27 cellular contexts compared by ENCODE assay signal in genomic region chrX:77118686-77119085, GRCh38.
DNase-seq lines count a peak whose midpoint lies in the region; ATAC-seq and TF ChIP-seq lines count a peak whose summit lies in the region.
"Had no signal": no experiment of that assay in that cellular context is flagged by ENCODE, and none has a peak within 500 bp of the region (broad histone marks: within the 10 kb centered on the region; RNA-seq: fewer than 3 reads in every experiment).

No MANE protein-coding gene starts in this region.

- peaks cover 6% of the 10 kb centered on the region for H3K9me3 Mint-ChIP-seq in activated T-helper 1 cell treated with anti-CD3 and anti-CD28 coated beads, Interleukin-12 subunit alpha, Interleukin-12 subunit beta, Interleukin-2, Interleukin-4 antibody, amounts not matched to agents 30 ng/mL and 10 ng/mL and 1 ng/mL, durations not matched to agents 14 hours and 24 hours and 36 hours
- no peaks in the 10 kb centered on the region for H3K9me3 Mint-ChIP-seq in CD4-positive, alpha-beta T cell

- H3K27ac ChIP-seq in MM.1S (ENCODE audit: low read length) (peak overlapping the region; percentile 48; the same call in 1 of the 2 replicates), coronary artery (no peak overlapping the region)
- H3K27ac ChIP-seq in CD4-positive, alpha-beta T cell (ENCODE audit: low read depth, low read length), result no peak overlapping the region
- H3K27ac ChIP-seq: BLaER1 treated with 17β-estradiol and CSF1 and Interleukin-3, amounts not matched to agents 10 nM and 100 nM; RWPE1 had no signal

- no peaks in the 10 kb centered on the region for H3K27me3 ChIP-seq in MM.1S (replicated peaks; ENCODE audit: insufficient read depth, low read length)
- H3K27me3 ChIP-seq in CD4-positive, alpha-beta T cell (ENCODE audit: control insufficient read depth, insufficient read depth, low read length), result no peaks in the 10 kb centered on the region

- peaks cover 7% of the 10 kb centered on the region; the same call in 1 of the 2 replicates for H3K4me1 ChIP-seq in MM.1S (ENCODE audit: low read length)
- H3K4me1 ChIP-seq: BLaER1 treated with 17β-estradiol and CSF1 and Interleukin-3, amounts not matched to agents 10 nM and 100 nM had no signal

- no peaks in the 10 kb centered on the region for H3K4me1 Mint-ChIP-seq in activated T-helper 1 cell treated with anti-CD3 and anti-CD28 coated beads, Interleukin-12 subunit alpha, Interleukin-12 subunit beta, Interleukin-2, Interleukin-4 antibody, amounts not matched to agents 30 ng/mL and 10 ng/mL and 1 ng/mL, durations not matched to agents 14 hours and 24 hours and 36 hours (ENCODE audit: low read depth)
- H3K4me1 Mint-ChIP-seq in CD4-positive, alpha-beta T cell (ENCODE audit: low read depth), result no peaks in the 10 kb centered on the region
- H3K4me1 Mint-ChIP-seq: CD4-positive, alpha-beta memory T cell had no signal

- H3K36me3 Mint-ChIP-seq in activated T-helper 1 cell treated with anti-CD3 and anti-CD28 coated beads, Interleukin-12 subunit alpha, Interleukin-12 subunit beta, Interleukin-2, Interleukin-4 antibody, amounts not matched to agents 30 ng/mL and 10 ng/mL and 1 ng/mL, durations not matched to agents 14 hours and 24 hours and 36 hours (ENCODE audit: low read depth), result no peaks in the 10 kb centered on the region
- no peaks in the 10 kb centered on the region for H3K36me3 Mint-ChIP-seq in CD4-positive, alpha-beta T cell (ENCODE audit: low read depth)
- H3K36me3 Mint-ChIP-seq: CD4-positive, alpha-beta memory T cell had no signal

- no peaks in the 10 kb centered on the region for H3K27me3 Mint-ChIP-seq in activated T-helper 1 cell treated with anti-CD3 and anti-CD28 coated beads, Interleukin-12 subunit alpha, Interleukin-12 subunit beta, Interleukin-2, Interleukin-4 antibody, amounts not matched to agents 30 ng/mL and 10 ng/mL and 1 ng/mL, durations not matched to agents 14 hours and 24 hours and 36 hours (ENCODE audit: insufficient read depth)
- no peaks in the 10 kb centered on the region for H3K27me3 Mint-ChIP-seq in CD4-positive, alpha-beta T cell
- H3K27me3 Mint-ChIP-seq: CD4-positive, alpha-beta memory T cell had no signal

- H3K4me2 ChIP-seq in MM.1S (ENCODE audit: low read depth, low read length), result no peak overlapping the region
- H3K4me2 ChIP-seq: BLaER1 treated with 17β-estradiol and CSF1 and Interleukin-3, amounts not matched to agents 10 nM and 100 nM had no signal

- no peak overlapping the region for H3K27ac Mint-ChIP-seq in activated T-helper 1 cell treated with anti-CD3 and anti-CD28 coated beads, Interleukin-12 subunit alpha, Interleukin-12 subunit beta, Interleukin-2, Interleukin-4 antibody, amounts not matched to agents 30 ng/mL and 10 ng/mL and 1 ng/mL, durations not matched to agents 14 hours and 24 hours and 36 hours
- no peak overlapping the region for H3K27ac Mint-ChIP-seq in CD4-positive, alpha-beta T cell
- H3K27ac Mint-ChIP-seq: CD4-positive, alpha-beta memory T cell had no signal

- H3K9ac ChIP-seq in MM.1S (ENCODE audit: low read length), result no peak overlapping the region
- H3K9ac ChIP-seq: BLaER1 treated with 17β-estradiol and CSF1 and Interleukin-3, amounts not matched to agents 10 nM and 100 nM had no signal

- in situ Hi-C loops in GM13977 (cut with MboI; ENCODE audit: low pct_unique_long_range_greater_than_20kb, low sequenced_read_pairs, unreplicated experiment), result no loop called here

- TF ChIP-seq CTCF in GM13977 (IDR thresholded peaks at IDR 0.05; ENCODE audit: extremely low read depth, insufficient read depth, missing control alignments) (no peak), MM.1S (IDR thresholded peaks at IDR 0.05; ENCODE audit: low read length) (no peak), coronary artery (IDR thresholded peaks at IDR 0.05) (no peak)
- TF ChIP-seq CTCF in CD4-positive, alpha-beta T cell (IDR thresholded peaks at IDR 0.05), result no peak

- H2AFZ ChIP-seq in MM.1S (ENCODE audit: low read length), result peak overlapping the region; percentile 51

- no peaks in the 10 kb centered on the region for H3K9me3 ChIP-seq in MM.1S (replicated peaks; ENCODE audit: insufficient read depth, low read length)
- no peaks in the 10 kb centered on the region for H3K9me3 ChIP-seq in CD4-positive, alpha-beta T cell (ENCODE audit: control insufficient read depth, low read length)
- H3K9me3 ChIP-seq: Caco-2 had no signal

- DNase-seq in GM13977 (ENCODE audit: low spot score) (peak; percentile 6), MM.1S (peak; percentile 63), HPDE6-E6E7 (ENCODE audit: extremely low spot score) (no peak), coronary artery (ENCODE audit: low spot score) (no peak)
- DNase-seq in activated T-helper 1 cell treated with anti-CD3 and anti-CD28 coated beads, Interleukin-12 subunit alpha, Interleukin-12 subunit beta, Interleukin-2, Interleukin-4 antibody, amounts not matched to agents 30 ng/mL and 10 ng/mL and 1 ng/mL, durations not matched to agents 14 hours and 24 hours and 36 hours (ENCODE audit: low spot score), result no peak
- no peak for DNase-seq in CD4-positive, alpha-beta T cell
- DNase-seq: Caco-2; CD4-positive, alpha-beta memory T cell; DMS79; EL; GDM1; IMR-90; KG1; NCI-H1048; NCI-H1417; NCI-H1694; NCI-H2029 treated with DMSO at 0.1 percent for 48 hours; NCI-H446 treated with DMSO at 0.1 percent for 48 hours; NCI-H526; NCI-H82; NK-92 treated with Interleukin-12 subunit alpha and Interleukin-12 subunit beta, amount 100 ng/mL, for 24 hours; SHP77 treated with DMSO at 0.1 percent for 48 hours had no signal

- H3K9me2 ChIP-seq in MM.1S (replicated peaks; ENCODE audit: insufficient read depth, low read length), result no peaks in the 10 kb centered on the region

- H3K4me3 Mint-ChIP-seq in activated T-helper 1 cell treated with anti-CD3 and anti-CD28 coated beads, Interleukin-12 subunit alpha, Interleukin-12 subunit beta, Interleukin-2, Interleukin-4 antibody, amounts not matched to agents 30 ng/mL and 10 ng/mL and 1 ng/mL, durations not matched to agents 14 hours and 24 hours and 36 hours, result no peak overlapping the region
- no peak overlapping the region for H3K4me3 Mint-ChIP-seq in CD4-positive, alpha-beta T cell
- H3K4me3 Mint-ChIP-seq: CD4-positive, alpha-beta memory T cell had no signal

- intact Hi-C loops in activated T-helper 1 cell treated with anti-CD3 and anti-CD28 coated beads, Interleukin-12 subunit alpha, Interleukin-12 subunit beta, Interleukin-2, Interleukin-4 antibody, amounts not matched to agents 30 ng/mL and 10 ng/mL and 1 ng/mL, durations not matched to agents 14 hours and 24 hours and 36 hours (cut with micrococcal nuclease), result no loop called here
- intact Hi-C loops in CD4-positive, alpha-beta T cell (cut with DNase I, micrococcal nuclease), result no loop called here

- peak; percentile 94 for ATAC-seq in GM18870 (IDR thresholded peaks at IDR 0.05; ENCODE audit: unreplicated experiment)
- peak; percentile 50 for ATAC-seq in HG02870 (IDR thresholded peaks at IDR 0.05; ENCODE audit: unreplicated experiment)
- ATAC-seq in CD4-positive, alpha-beta T cell (ENCODE audit: poor library complexity), result no peak
- ATAC-seq: Panc1 had no signal

- no peaks in the 10 kb centered on the region for H3K36me3 ChIP-seq in MM.1S (replicated peaks; ENCODE audit: insufficient read depth, low read length)
- H3K36me3 ChIP-seq: BLaER1 treated with 17β-estradiol and CSF1 and Interleukin-3, amounts not matched to agents 10 nM and 100 nM had no signal

- POLR2A ChIA-PET in CD4-positive, alpha-beta T cell (lab: Charles Lee), result no interaction called here

- no peaks in the 10 kb centered on the region for H3F3A ChIP-seq in MM.1S (ENCODE audit: insufficient read depth, low read length)

- no peak overlapping the region for H3K4me3 ChIP-seq in MM.1S (ENCODE audit: low read length)
- no peak overlapping the region for H3K4me3 ChIP-seq in coronary artery
- H3K4me3 ChIP-seq: BLaER1 treated with 17β-estradiol and CSF1 and Interleukin-3, amounts not matched to agents 10 nM and 100 nM had no signal

- CTCF ChIA-PET in CD4-positive, alpha-beta T cell (lab: Charles Lee), result no interaction called here

- H4K20me1 ChIP-seq in MM.1S (ENCODE audit: insufficient read depth, low read length), result no peaks in the 10 kb centered on the region
- H4K20me1 ChIP-seq: BLaER1 treated with 17β-estradiol and CSF1 and Interleukin-3, amounts not matched to agents 10 nM and 100 nM had no signal

- no peaks in the 10 kb centered on the region for H3K79me2 ChIP-seq in MM.1S (ENCODE audit: low read length)

Comparison
In these comparisons a context has a peak if more than half of its experiments do, and no peak if none do; other contexts are left out.
1. DNase-seq: peak in GM13977 (single experiment) and MM.1S (single experiment); none in HPDE6-E6E7 (single experiment), coronary artery (single experiment), activated T-helper 1 cell treated with anti-CD3 and anti-CD28 coated beads, Interleukin-12 subunit alpha, Interleukin-12 subunit beta, Interleukin-2, Interleukin-4 antibody, amounts not matched to agents 30 ng/mL and 10 ng/mL and 1 ng/mL, durations not matched to agents 14 hours and 24 hours and 36 hours (single experiment) and CD4-positive, alpha-beta T cell (0 of 10).